ENCODE assay signal across 1 cellular context in the genomic region with DNA sequence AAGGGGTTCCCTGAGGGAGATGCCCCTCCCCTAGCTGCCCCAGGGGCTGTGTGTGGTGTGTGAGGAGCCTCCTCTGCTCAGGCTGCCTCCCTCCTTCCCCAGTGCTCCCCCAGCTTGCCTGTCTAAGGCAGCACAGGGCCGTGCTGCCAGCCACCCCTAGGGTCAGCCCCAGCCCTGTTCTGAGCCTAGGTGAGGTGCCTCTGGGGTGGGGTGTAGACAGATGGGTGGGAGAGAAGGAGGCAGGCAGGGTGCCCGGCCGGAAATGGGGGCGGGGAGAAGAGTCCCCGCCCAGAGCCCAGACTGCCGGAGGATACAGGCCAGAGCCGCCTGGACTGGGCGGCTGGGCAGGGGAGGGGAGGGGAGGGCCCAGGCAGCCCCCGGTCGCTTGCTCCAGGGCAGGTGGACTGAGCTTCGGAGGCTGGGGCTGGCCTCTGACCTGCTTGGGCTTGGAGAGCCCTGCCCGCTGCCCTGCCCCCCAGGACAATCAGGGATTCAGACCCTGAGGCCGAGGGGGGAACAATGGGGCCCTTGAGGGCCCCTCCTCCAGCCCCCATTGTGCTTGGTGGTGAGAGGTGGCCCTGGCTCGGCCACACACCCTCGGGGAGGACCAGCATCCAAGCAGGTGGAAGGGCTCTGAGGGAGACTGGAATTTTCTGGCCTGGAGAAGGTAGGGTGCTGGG.
TF ChIP-seq lines count a peak whose summit lies in the region.

A gene (plus strand): TSS at position 590 of the 680 bp plus-strand sequence. CDS start 7,829 bp downstream, outside the sequence.

TF ChIP-seq in HepG2, 621 proteins besides CTCF, POLR2A, EP300 and RAD21 (continued from another document and continues in another):
- TF ChIP-seq MAF1 (CRISPR knock-in tag; IDR thresholded peaks at IDR 0.05; ENCODE audit: borderline replicate concordance), result 0 out of 2 replicates have a peak, but pooled peaks have one; percentile 32
- no peak for TF ChIP-seq ZNF383 (CRISPR knock-in tag; IDR thresholded peaks at IDR 0.05; ENCODE audit: borderline replicate concordance)
- TF ChIP-seq, protein P1, sequence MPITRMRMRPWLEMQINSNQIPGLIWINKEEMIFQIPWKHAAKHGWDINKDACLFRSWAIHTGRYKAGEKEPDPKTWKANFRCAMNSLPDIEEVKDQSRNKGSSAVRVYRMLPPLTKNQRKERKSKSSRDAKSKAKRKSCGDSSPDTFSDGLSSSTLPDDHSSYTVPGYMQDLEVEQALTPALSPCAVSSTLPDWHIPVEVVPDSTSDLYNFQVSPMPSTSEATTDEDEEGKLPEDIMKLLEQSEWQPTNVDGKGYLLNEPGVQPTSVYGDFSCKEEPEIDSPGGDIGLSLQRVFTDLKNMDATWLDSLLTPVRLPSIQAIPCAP (CRISPR knock-in tag; IDR thresholded peaks at IDR 0.05; ENCODE audit: low read depth), result no peak
- peak; percentile 69 for TF ChIP-seq AGO2 (optimal IDR thresholded peaks at IDR 0.05; ENCODE audit: low read depth, low read length)
- no peak for TF ChIP-seq PHF8 (CRISPR knock-in tag; IDR thresholded peaks at IDR 0.05)
- 0 out of 2 replicates have a peak, but pooled peaks have one; percentile 11 for TF ChIP-seq SMAD1 (CRISPR knock-in tag; IDR thresholded peaks at IDR 0.05; ENCODE audit: borderline replicate concordance, low read depth)
- no peak for TF ChIP-seq ZBTB7A (CRISPR knock-in tag; IDR thresholded peaks at IDR 0.05)
- TF ChIP-seq, protein P2, sequence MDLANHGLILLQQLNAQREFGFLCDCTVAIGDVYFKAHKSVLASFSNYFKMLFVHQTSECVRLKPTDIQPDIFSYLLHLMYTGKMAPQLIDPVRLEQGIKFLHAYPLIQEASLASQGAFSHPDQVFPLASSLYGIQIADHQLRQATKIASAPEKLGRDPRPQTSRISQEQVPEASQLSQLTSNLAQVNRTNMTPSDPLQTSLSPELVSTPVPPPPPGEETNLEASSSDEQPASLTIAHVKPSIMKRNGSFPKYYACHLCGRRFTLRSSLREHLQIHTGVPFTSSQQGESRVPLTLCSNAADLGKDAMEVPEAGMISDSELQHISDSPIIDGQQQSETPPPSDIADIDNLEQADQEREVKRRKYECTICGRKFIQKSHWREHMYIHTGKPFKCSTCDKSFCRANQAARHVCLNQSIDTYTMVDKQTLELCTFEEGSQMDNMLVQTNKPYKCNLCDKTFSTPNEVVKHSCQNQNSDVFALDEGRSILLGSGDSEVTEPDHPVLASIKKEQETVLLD (CRISPR knock-in tag; IDR thresholded peaks at IDR 0.05; ENCODE audit: low read depth), result no peak
- TF ChIP-seq ZNF713 (CRISPR knock-in tag; IDR thresholded peaks at IDR 0.05), result no peak
- TF ChIP-seq ZBTB1 (CRISPR knock-in tag; IDR thresholded peaks at IDR 0.05; ENCODE audit: borderline replicate concordance), result no peak
- TF ChIP-seq KAT8 (CRISPR knock-in tag; IDR thresholded peaks at IDR 0.05), result peak; percentile 45; the same call in 1 of the 2 replicates
- TF ChIP-seq NFATC3 (CRISPR knock-in tag; IDR thresholded peaks at IDR 0.05), result no peak
- TF ChIP-seq ADNP (CRISPR knock-in tag; IDR thresholded peaks at IDR 0.05), result no peak
- TF ChIP-seq ZSCAN9 (CRISPR knock-in tag; IDR thresholded peaks at IDR 0.05; ENCODE audit: borderline replicate concordance), result 0 out of 2 replicates have a peak, but pooled peaks have one; percentile 12
- no peak for TF ChIP-seq ZNF761 (CRISPR knock-in tag; conservative IDR thresholded peaks at IDR 0.05)
- TF ChIP-seq, protein P3, sequence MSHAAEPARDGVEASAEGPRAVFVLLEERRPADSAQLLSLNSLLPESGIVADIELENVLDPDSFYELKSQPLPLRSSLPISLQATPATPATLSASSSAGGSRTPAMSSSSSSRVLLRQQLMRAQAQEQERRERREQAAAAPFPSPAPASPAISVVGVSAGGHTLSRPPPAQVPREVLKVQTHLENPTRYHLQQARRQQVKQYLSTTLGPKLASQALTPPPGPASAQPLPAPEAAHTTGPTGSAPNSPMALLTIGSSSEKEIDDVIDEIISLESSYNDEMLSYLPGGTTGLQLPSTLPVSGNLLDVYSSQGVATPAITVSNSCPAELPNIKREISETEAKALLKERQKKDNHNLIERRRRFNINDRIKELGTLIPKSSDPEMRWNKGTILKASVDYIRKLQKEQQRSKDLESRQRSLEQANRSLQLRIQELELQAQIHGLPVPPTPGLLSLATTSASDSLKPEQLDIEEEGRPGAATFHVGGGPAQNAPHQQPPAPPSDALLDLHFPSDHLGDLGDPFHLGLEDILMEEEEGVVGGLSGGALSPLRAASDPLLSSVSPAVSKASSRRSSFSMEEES (CRISPR knock-in tag; IDR thresholded peaks at IDR 0.05), result no peak
- no peak for TF ChIP-seq ZNF354B (CRISPR knock-in tag; IDR thresholded peaks at IDR 0.05)
- TF ChIP-seq ZNF619 (CRISPR knock-in tag; IDR thresholded peaks at IDR 0.05), result peak; percentile 71; the same call in 1 of the 2 replicates
- TF ChIP-seq ZNF124 (CRISPR knock-in tag; IDR thresholded peaks at IDR 0.05), result no peak; the same call in 1 of the 2 replicates
- no peak for TF ChIP-seq ZNF570 (CRISPR knock-in tag; IDR thresholded peaks at IDR 0.05; ENCODE audit: borderline replicate concordance)
- TF ChIP-seq, protein P4, sequence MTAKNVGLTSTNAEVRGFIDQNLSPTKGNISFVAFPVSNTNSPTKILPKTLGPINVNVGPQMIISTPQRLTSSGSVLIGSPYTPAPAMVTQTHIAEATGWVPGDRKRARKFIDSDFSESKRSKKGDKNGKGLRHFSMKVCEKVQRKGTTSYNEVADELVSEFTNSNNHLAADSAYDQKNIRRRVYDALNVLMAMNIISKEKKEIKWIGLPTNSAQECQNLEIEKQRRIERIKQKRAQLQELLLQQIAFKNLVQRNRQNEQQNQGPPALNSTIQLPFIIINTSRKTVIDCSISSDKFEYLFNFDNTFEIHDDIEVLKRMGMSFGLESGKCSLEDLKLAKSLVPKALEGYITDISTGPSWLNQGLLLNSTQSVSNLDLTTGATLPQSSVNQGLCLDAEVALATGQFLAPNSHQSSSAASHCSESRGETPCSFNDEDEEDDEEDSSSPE (CRISPR knock-in tag; IDR thresholded peaks at IDR 0.05), result no peak
- TF ChIP-seq, protein P5, sequence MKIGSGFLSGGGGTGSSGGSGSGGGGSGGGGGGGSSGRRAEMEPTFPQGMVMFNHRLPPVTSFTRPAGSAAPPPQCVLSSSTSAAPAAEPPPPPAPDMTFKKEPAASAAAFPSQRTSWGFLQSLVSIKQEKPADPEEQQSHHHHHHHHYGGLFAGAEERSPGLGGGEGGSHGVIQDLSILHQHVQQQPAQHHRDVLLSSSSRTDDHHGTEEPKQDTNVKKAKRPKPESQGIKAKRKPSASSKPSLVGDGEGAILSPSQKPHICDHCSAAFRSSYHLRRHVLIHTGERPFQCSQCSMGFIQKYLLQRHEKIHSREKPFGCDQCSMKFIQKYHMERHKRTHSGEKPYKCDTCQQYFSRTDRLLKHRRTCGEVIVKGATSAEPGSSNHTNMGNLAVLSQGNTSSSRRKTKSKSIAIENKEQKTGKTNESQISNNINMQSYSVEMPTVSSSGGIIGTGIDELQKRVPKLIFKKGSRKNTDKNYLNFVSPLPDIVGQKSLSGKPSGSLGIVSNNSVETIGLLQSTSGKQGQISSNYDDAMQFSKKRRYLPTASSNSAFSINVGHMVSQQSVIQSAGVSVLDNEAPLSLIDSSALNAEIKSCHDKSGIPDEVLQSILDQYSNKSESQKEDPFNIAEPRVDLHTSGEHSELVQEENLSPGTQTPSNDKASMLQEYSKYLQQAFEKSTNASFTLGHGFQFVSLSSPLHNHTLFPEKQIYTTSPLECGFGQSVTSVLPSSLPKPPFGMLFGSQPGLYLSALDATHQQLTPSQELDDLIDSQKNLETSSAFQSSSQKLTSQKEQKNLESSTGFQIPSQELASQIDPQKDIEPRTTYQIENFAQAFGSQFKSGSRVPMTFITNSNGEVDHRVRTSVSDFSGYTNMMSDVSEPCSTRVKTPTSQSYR (CRISPR knock-in tag; IDR thresholded peaks at IDR 0.05; ENCODE audit: borderline replicate concordance), result peak; percentile 74; the same call in 1 of the 2 replicates
- 0 out of 2 replicates have a peak, but pooled peaks have one; percentile 28 for TF ChIP-seq ZC3H13 (CRISPR knock-in tag; IDR thresholded peaks at IDR 0.05)
- no peak for TF ChIP-seq FOXJ3 (CRISPR knock-in tag; IDR thresholded peaks at IDR 0.05; ENCODE audit: borderline replicate concordance)
- no peak; the same call in 1 of the 2 replicates for TF ChIP-seq THAP11 (CRISPR knock-in tag; IDR thresholded peaks at IDR 0.05)
- 0 out of 2 replicates have a peak, but pooled peaks have one; percentile 13 for TF ChIP-seq ZNF83 (CRISPR knock-in tag; IDR thresholded peaks at IDR 0.05; ENCODE audit: borderline replicate concordance)
- no peak for TF ChIP-seq ZNF326 (CRISPR knock-in tag; IDR thresholded peaks at IDR 0.05; ENCODE audit: borderline replicate concordance)
- TF ChIP-seq ISL2 (CRISPR knock-in tag; IDR thresholded peaks at IDR 0.05), result 0 out of 2 replicates have a peak, but pooled peaks have one; percentile 25
- TF ChIP-seq SALL2 (CRISPR knock-in tag; IDR thresholded peaks at IDR 0.05), result no peak
- TF ChIP-seq, protein P6, sequence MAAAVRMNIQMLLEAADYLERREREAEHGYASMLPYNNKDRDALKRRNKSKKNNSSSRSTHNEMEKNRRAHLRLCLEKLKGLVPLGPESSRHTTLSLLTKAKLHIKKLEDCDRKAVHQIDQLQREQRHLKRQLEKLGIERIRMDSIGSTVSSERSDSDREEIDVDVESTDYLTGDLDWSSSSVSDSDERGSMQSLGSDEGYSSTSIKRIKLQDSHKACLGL (CRISPR knock-in tag; IDR thresholded peaks at IDR 0.05), result no peak
- TF ChIP-seq ZNF788 (CRISPR knock-in tag; IDR thresholded peaks at IDR 0.05; ENCODE audit: borderline replicate concordance), result no peak
- TF ChIP-seq U2AF1 (optimal IDR thresholded peaks at IDR 0.05; ENCODE audit: low read depth, low read length), result no peak
- TF ChIP-seq EHMT2 (IDR thresholded peaks at IDR 0.05; ENCODE audit: borderline replicate concordance, low read depth, low read length), result no peak
- no peak for TF ChIP-seq HNF4G (IDR thresholded peaks at IDR 0.05; ENCODE audit: borderline replicate concordance, low read depth, low read length)
- TF ChIP-seq HNF4G (CRISPR knock-in tag; IDR thresholded peaks at IDR 0.05; ENCODE audit: borderline replicate concordance, low read depth), result no peak; the same call in 1 of the 2 replicates
- no peak for TF ChIP-seq KLF12 (CRISPR knock-in tag; IDR thresholded peaks at IDR 0.05; ENCODE audit: borderline replicate concordance)
- TF ChIP-seq HDAC2 (CRISPR knock-in tag; IDR thresholded peaks at IDR 0.05), result no peak
- no peak for TF ChIP-seq ETV6 (CRISPR knock-in tag; conservative IDR thresholded peaks at IDR 0.05)
- TF ChIP-seq ZNF607 (CRISPR knock-in tag; IDR thresholded peaks at IDR 0.05; ENCODE audit: borderline replicate concordance), result no peak
- no peak for TF ChIP-seq ZNF720 (CRISPR knock-in tag; IDR thresholded peaks at IDR 0.05)
- TF ChIP-seq, protein P7, sequence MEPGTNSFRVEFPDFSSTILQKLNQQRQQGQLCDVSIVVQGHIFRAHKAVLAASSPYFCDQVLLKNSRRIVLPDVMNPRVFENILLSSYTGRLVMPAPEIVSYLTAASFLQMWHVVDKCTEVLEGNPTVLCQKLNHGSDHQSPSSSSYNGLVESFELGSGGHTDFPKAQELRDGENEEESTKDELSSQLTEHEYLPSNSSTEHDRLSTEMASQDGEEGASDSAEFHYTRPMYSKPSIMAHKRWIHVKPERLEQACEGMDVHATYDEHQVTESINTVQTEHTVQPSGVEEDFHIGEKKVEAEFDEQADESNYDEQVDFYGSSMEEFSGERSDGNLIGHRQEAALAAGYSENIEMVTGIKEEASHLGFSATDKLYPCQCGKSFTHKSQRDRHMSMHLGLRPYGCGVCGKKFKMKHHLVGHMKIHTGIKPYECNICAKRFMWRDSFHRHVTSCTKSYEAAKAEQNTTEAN (CRISPR knock-in tag; conservative IDR thresholded peaks at IDR 0.05), result peak; percentile 67; the same call in 1 of the 2 replicates
- TF ChIP-seq GTF3A (CRISPR knock-in tag; conservative IDR thresholded peaks at IDR 0.05), result no peak
- TF ChIP-seq HMG20B (CRISPR knock-in tag; conservative IDR thresholded peaks at IDR 0.05), result no peak
- no peak for TF ChIP-seq XBP1 (CRISPR knock-in tag; IDR thresholded peaks at IDR 0.05)
- TF ChIP-seq KLF11 (CRISPR knock-in tag; IDR thresholded peaks at IDR 0.05), result peak; percentile 9; the same call in 1 of the 2 replicates
- TF ChIP-seq, protein P8, sequence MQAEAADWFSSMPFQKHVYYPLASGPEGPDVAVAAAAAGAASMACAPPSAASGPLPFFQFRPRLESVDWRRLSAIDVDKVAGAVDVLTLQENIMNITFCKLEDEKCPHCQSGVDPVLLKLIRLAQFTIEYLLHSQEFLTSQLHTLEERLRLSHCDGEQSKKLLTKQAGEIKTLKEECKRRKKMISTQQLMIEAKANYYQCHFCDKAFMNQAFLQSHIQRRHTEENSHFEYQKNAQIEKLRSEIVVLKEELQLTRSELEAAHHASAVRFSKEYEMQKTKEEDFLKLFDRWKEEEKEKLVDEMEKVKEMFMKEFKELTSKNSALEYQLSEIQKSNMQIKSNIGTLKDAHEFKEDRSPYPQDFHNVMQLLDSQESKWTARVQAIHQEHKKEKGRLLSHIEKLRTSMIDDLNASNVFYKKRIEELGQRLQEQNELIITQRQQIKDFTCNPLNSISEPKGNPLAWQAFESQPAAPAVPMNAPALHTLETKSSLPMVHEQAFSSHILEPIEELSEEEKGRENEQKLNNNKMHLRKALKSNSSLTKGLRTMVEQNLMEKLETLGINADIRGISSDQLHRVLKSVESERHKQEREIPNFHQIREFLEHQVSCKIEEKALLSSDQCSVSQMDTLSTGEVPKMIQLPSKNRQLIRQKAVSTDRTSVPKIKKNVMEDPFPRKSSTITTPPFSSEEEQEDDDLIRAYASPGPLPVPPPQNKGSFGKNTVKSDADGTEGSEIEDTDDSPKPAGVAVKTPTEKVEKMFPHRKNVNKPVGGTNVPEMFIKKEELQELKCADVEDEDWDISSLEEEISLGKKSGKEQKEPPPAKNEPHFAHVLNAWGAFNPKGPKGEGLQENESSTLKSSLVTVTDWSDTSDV (CRISPR knock-in tag; IDR thresholded peaks at IDR 0.05), result 0 out of 2 replicates have a peak, but pooled peaks have one; percentile 31
- TF ChIP-seq SMYD3 (CRISPR knock-in tag; IDR thresholded peaks at IDR 0.05), result no peak
- no peak for TF ChIP-seq MTA3 (CRISPR knock-in tag; IDR thresholded peaks at IDR 0.05)
- TF ChIP-seq, protein P9, sequence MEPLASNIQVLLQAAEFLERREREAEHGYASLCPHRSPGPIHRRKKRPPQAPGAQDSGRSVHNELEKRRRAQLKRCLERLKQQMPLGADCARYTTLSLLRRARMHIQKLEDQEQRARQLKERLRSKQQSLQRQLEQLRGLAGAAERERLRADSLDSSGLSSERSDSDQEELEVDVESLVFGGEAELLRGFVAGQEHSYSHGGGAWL (CRISPR knock-in tag; IDR thresholded peaks at IDR 0.05), result 0 out of 2 replicates have a peak, but pooled peaks have one; percentile 18
- TF ChIP-seq SIX4 (CRISPR knock-in tag; IDR thresholded peaks at IDR 0.05), result no peak
- no peak for TF ChIP-seq DMAP1 (CRISPR knock-in tag; IDR thresholded peaks at IDR 0.05)
